ENCODE assay signal across 8 cellular contexts in genomic region chr12:100154472-100155247, GRCh38. TPM values are rescaled to one million over a fixed set of nuclear protein-coding genes. Genes with fewer than 3 reads are reported as not detected.
DNase-seq lines count a peak whose midpoint lies in the region; ATAC-seq, FAIRE-seq and TF ChIP-seq lines count a peak whose summit lies in the region.

No MANE protein-coding gene starts in this region.

- no peaks in the 10 kb centered on the region for H3K27me3 ChIP-seq in Peyer's patch
- no peaks in the 10 kb centered on the region for H3K27me3 ChIP-seq in pancreas

- H3K4me3 ChIP-seq in Peyer's patch (no peak overlapping the region), foreskin fibroblast (ENCODE audit: low read depth in 1 of 2, low read length in 2 of 2) (no peak overlapping the region), pancreas (no peak overlapping the region)

- intact Hi-C loops in pancreas (cut with DNase I), result no loop called here

- H3K36me3 ChIP-seq in Peyer's patch (no peaks in the 10 kb centered on the region), pancreas (no peaks in the 10 kb centered on the region)

- TF ChIP-seq CTCF in AG09319 (IDR thresholded peaks at IDR 0.05; ENCODE audit: low read depth, low read length) (peak; percentile 89), Peyer's patch (IDR thresholded peaks at IDR 0.05) (peak; percentile 48 to 84 (median 76)), foreskin fibroblast (IDR thresholded peaks at IDR 0.05; ENCODE audit: low read depth, low read length) (peak; percentile 89), pancreas (IDR thresholded peaks at IDR 0.05) (peak; percentile 50 to 72 (median 64))

- H3K27ac ChIP-seq in Peyer's patch (no peak overlapping the region), pancreas (no peak overlapping the region)

- DNase-seq in AG09319 (ENCODE audit: extremely low read depth, low read depth) (no peak), Peyer's patch (peak; percentile 68 to 90 (median 83)), activated T-helper 1 cell treated with Interleukin-2 at 50 U/mL for 16 hours (ENCODE audit: low read depth) (peak; percentile 48), foreskin fibroblast (peak; percentile 29 to 76), pancreas (peak in 5 of 6 donors; percentile 22 to 87 (median 59)), urothelium cell line (ENCODE audit: low spot score) (peak; percentile 38)

- no peaks in the 10 kb centered on the region for H3K4me1 ChIP-seq in Peyer's patch
- H3K4me1 ChIP-seq in pancreas, result no peaks in the 10 kb centered on the region

- H3K9me3 ChIP-seq in Peyer's patch (no peaks in the 10 kb centered on the region), pancreas (no peaks in the 10 kb centered on the region)

- FAIRE-seq in pancreas (lab: Jason Lieb, UNC), result no peak
- FAIRE-seq in urothelium cell line (lab: Jason Lieb, UNC), result no peak

- WGBS in pancreas, 2 donors, result 69 to 73% methylated on average over 15 of the region's 15 CpGs

- peak; percentile 58 for ATAC-seq in GM18520 (IDR thresholded peaks at IDR 0.05; ENCODE audit: unreplicated experiment)
- ATAC-seq in HG03108 (IDR thresholded peaks at IDR 0.05; ENCODE audit: unreplicated experiment), result peak; percentile 55
- ATAC-seq in pancreas, result peak; percentile 38 to 83 (median 73)

- no peak for TF ChIP-seq POLR2A in Peyer's patch (IDR thresholded peaks at IDR 0.05)

RNA-seq across cellular contexts. Expression of gene BLTP3B, which starts 12.0 kb away (rescaled TPM):
- total RNA-seq in Peyer's patch (10 to 100 TPM; 20.6 to 56.9 (median 27.9) TPM), pancreas (10 to 100 TPM in 1 of 6 donors, 1 to 10 TPM in 5; 3.6 to 10.8 (median 5.2) TPM)
- polyA plus RNA-seq in pancreas, result 1 to 10 TPM; 2.0 to 5.6 TPM

RNA-seq across cellular contexts. Expression of gene ACTR6, which starts 46.0 kb away (rescaled TPM):
- 10 to 100 TPM in 3 of 4 donors, 1 to 10 TPM in 1; 4.2 to 21.5 (median 12.2) TPM for total RNA-seq in Peyer's patch
- 10 to 100 TPM in 2 of 6 donors, 1 to 10 TPM in 4; 3.8 to 14.4 (median 7.0) TPM for total RNA-seq in pancreas
- 10 to 100 TPM in 1 of 2 donors, 1 to 10 TPM in 1; 5.0 to 10.4 TPM for polyA plus RNA-seq in pancreas
